Comparison of ENCODE assay signal across 29 cellular contexts in genomic region chr3:143633816-143634215, GRCh38.
"Had no signal": no experiment of that assay in that cellular context is flagged by ENCODE, and none has a peak within 500 bp of the region (broad histone marks: within the 10 kb centered on the region; RNA-seq: fewer than 3 reads in every experiment).

No MANE protein-coding gene starts in this region.

- H3K27ac Mint-ChIP-seq: effector memory CD8-positive, alpha-beta T cell; memory B cell; naive thymus-derived CD4-positive, alpha-beta T cell; nephron; neural progenitor cell; stimulated activated effector memory CD8-positive, alpha-beta T cell treated with anti-CD3 and anti-CD28 coated beads, Interleukin-12 subunit alpha, Interleukin-12 subunit beta, amount 100 ng/mL, for 72 hours had no signal

- H3K36me3 Mint-ChIP-seq: neural progenitor cell; stimulated activated effector memory CD8-positive, alpha-beta T cell treated with anti-CD3 and anti-CD28 coated beads, Interleukin-12 subunit alpha, Interleukin-12 subunit beta, amount 100 ng/mL, for 72 hours had no signal

- H2AFZ ChIP-seq: hepatocyte, neural progenitor cell had no signal

- H3K4me1 ChIP-seq: esophagus squamous epithelium, foreskin keratinocyte, gastroesophageal sphincter, heart left ventricle, neural progenitor cell, prostate gland, right atrium auricular region, stomach, testis, tibial artery, upper lobe of left lung had no signal

- H3K4me1 Mint-ChIP-seq: nephron; neural progenitor cell; stimulated activated effector memory CD8-positive, alpha-beta T cell treated with anti-CD3 and anti-CD28 coated beads, Interleukin-12 subunit alpha, Interleukin-12 subunit beta, amount 100 ng/mL, for 72 hours had no signal

- H3K9ac ChIP-seq: neural progenitor cell had no signal

- DNase-seq: cerebellar nuclear complex; cortex of kidney; effector memory CD8-positive, alpha-beta T cell; erythroblast; esophagus squamous epithelium; foreskin keratinocyte; heart left ventricle; kidney; naive thymus-derived CD4-positive, alpha-beta T cell; stimulated activated CD4-positive, alpha-beta T cell treated with anti-CD3 and anti-CD28 coated beads, Interleukin-15, amount 100 ng/mL, for 24 hours; stimulated activated CD4-positive, alpha-beta T cell treated with anti-CD3 and anti-CD28 coated beads, Interleukin-4, amount 100 ng/mL, for 1 hour; stimulated activated naive CD4-positive, alpha-beta T cell treated with Interleukin-2 at 50 U/mL for 16 hours; stomach; substantia nigra; testis; tibial artery; upper lobe of left lung had no signal

- H3K79me2 ChIP-seq: hepatocyte had no signal

- H3K36me3 ChIP-seq: gastroesophageal sphincter, heart left ventricle, prostate gland, right atrium auricular region, stomach, upper lobe of left lung had no signal

- H3K9me3 ChIP-seq: prostate gland, testis had no signal

- H3K27me3 Mint-ChIP-seq: effector memory CD8-positive, alpha-beta T cell; memory B cell; naive thymus-derived CD4-positive, alpha-beta T cell had no signal

- H3K27me3 ChIP-seq: esophagus squamous epithelium, foreskin keratinocyte, gastroesophageal sphincter, heart left ventricle, hepatocyte, neural progenitor cell, right atrium auricular region, stomach, testis, tibial artery, upper lobe of left lung had no signal

- H3K4me3 ChIP-seq: esophagus squamous epithelium, gastroesophageal sphincter, heart left ventricle, hepatocyte, lung, neural progenitor cell, prostate gland, right atrium auricular region, skin epidermis, stomach, testis, tibial artery, upper lobe of left lung had no signal

- H3K4me3 Mint-ChIP-seq: effector memory CD8-positive, alpha-beta T cell; memory B cell; naive thymus-derived CD4-positive, alpha-beta T cell; nephron; neural progenitor cell; stimulated activated effector memory CD8-positive, alpha-beta T cell treated with anti-CD3 and anti-CD28 coated beads, Interleukin-12 subunit alpha, Interleukin-12 subunit beta, amount 100 ng/mL, for 72 hours had no signal

- H3K4me2 ChIP-seq: hepatocyte, neural progenitor cell had no signal

- H3K27ac ChIP-seq: esophagus squamous epithelium, foreskin keratinocyte, gastroesophageal sphincter, heart left ventricle, hepatocyte, neural progenitor cell, prostate gland, right atrium auricular region, skin epidermis, stomach, testis, tibial artery, upper lobe of left lung had no signal

- ATAC-seq: effector memory CD8-positive, alpha-beta T cell; foreskin keratinocyte; gastroesophageal sphincter; heart left ventricle; left lobe of liver; naive thymus-derived CD4-positive, alpha-beta T cell; sciatic nerve; stimulated activated effector memory CD8-positive, alpha-beta T cell treated with anti-CD3 and anti-CD28 coated beads, Interleukin-12 subunit alpha, Interleukin-12 subunit beta, amount 100 ng/mL, for 72 hours had no signal
